24 cellular contexts compared by ENCODE assay signal in genomic region chr12:55683676-55684075, GRCh38. TPM values are rescaled to one million over a fixed set of nuclear protein-coding genes. Genes with fewer than 3 reads are reported as not detected.
DNase-seq lines count a peak whose midpoint lies in the region; ATAC-seq, FAIRE-seq and TF ChIP-seq lines count a peak whose summit lies in the region.
"Had no signal": no experiment of that assay in that cellular context is flagged by ENCODE, and none has a peak within 500 bp of the region (broad histone marks: within the 10 kb centered on the region; RNA-seq: fewer than 3 reads in every experiment).

No MANE protein-coding gene starts in this region.

- H3K27ac ChIP-seq in right cardiac atrium (ENCODE audit: low read length): no peak overlapping the region
- no peak overlapping the region for H3K27ac ChIP-seq in HepG2 (ENCODE audit: extremely low read length, insufficient read depth, low read length)
- no peak overlapping the region for H3K27ac ChIP-seq in sigmoid colon
- H3K27ac ChIP-seq: C4-2B, KMS-11, SK-N-MC had no signal

- H3K9me3 ChIP-seq in right cardiac atrium (ENCODE audit: control insufficient read depth, low read length) (no peaks in the 10 kb centered on the region), HepG2 (ENCODE audit: low read length) (no peaks in the 10 kb centered on the region), sigmoid colon (no peaks in the 10 kb centered on the region)

- POLR2A ChIA-PET in HepG2 (lab: Yijun Ruan, JAX): interaction anchor here (0.7 kb wide), 1 partner anchor 10 kb away, joined by 3 read pairs; no protein-coding TSS in a partner anchor

- no peak for ATAC-seq in right cardiac atrium
- no peak for ATAC-seq in left cardiac atrium
- no peak for ATAC-seq in HepG2
- ATAC-seq: GM23338 had no signal

- no peak for TF ChIP-seq POLR2A in HepG2 (IDR thresholded peaks at IDR 0.05; ENCODE audit: insufficient read depth in 1 of 2, low read depth in 2 of 2, low read length in 2 of 2)
- TF ChIP-seq POLR2A in sigmoid colon (IDR thresholded peaks at IDR 0.05): no peak

- intact Hi-C loops in right cardiac atrium (cut with DNase I): loop anchor here in 2 of 4 donors (5.0 kb wide), 2 partner anchors 34 to 39 kb away; partner anchors contain the start of genes BLOC1S1 (in 1 of the 2) and RDH5 (in 1 of the 2)
- intact Hi-C loops in left cardiac atrium (cut with DNase I): no loop called here
- intact Hi-C loops in HepG2 (cut with micrococcal nuclease; ENCODE audit: unreplicated experiment): no loop called here
- intact Hi-C loops in sigmoid colon (cut with DNase I): no loop called here

- CTCF ChIA-PET in HepG2 (lab: Yijun Ruan, JAX; ENCODE audit: low intra/inter-chr PET ratio, low total read pairs): no interaction called here

- in situ Hi-C loops in HepG2 (cut with HindIII; ENCODE audit: extremely low pct_ligation_motif_present, low pct_unique_long_range_greater_than_20kb): no loop called here

- no peak for DNase-seq in right cardiac atrium
- no peak for DNase-seq in left cardiac atrium
- DNase-seq in HepG2 (ENCODE audit: low spot score): no peak
- peak; percentile 26 for DNase-seq in sigmoid colon
- DNase-seq in NCI-H2227 (lab: John Stamatoyannopoulos, UW; ENCODE audit: unreplicated experiment): no peak
- DNase-seq in NCI-H1092 (lab: John Stamatoyannopoulos, UW): no peak
- no peak for DNase-seq in NCI-H510A (lab: John Stamatoyannopoulos, UW)
- DNase-seq: HCEC 1CT, IMR-90, NCI-H1105 treated with DMSO at 0.1 percent for 48 hours, NCI-H2029 treated with DMSO at 0.1 percent for 48 hours, NCI-H345, NCI-H526, SHP77 treated with DMSO at 0.1 percent for 48 hours had no signal

- H3K27me3 ChIP-seq in right cardiac atrium (ENCODE audit: control insufficient read depth, insufficient read depth) (no peaks in the 10 kb centered on the region), HepG2 (ENCODE audit: control insufficient read depth in 1 of 2, insufficient read depth in 2 of 2, low read length in 2 of 2) (no peaks in the 10 kb centered on the region; a peak in 1 of 5 replicates), sigmoid colon (no peaks in the 10 kb centered on the region)

- 0 out of 2 replicates have a peak overlapping the region, but pooled peaks have one; percentile 1 for H3K4me2 ChIP-seq in HepG2 (ENCODE audit: low read depth, low read length)
- H3K4me2 ChIP-seq: GM23338, KMS-11 had no signal

- TF ChIP-seq RAD21 in HepG2 (CRISPR knock-in tag; IDR thresholded peaks at IDR 0.05): no peak

- H3K79me2 ChIP-seq in HepG2 (ENCODE audit: insufficient read depth, low read length): peaks cover 7% of the 10 kb centered on the region

- H3K4me1 ChIP-seq in right cardiac atrium (ENCODE audit: control insufficient read depth, insufficient read depth, low read length) (peaks cover 2% of the 10 kb centered on the region), HepG2 (ENCODE audit: insufficient read depth, low read length) (peaks cover 22% of the 10 kb centered on the region), sigmoid colon (peaks cover 0 to 15% (median 11%) of the 10 kb centered on the region in 4 donors)

- TF ChIP-seq CTCF in HepG2 (CRISPR knock-in tag; IDR thresholded peaks at IDR 0.05): no peak
- no peak for TF ChIP-seq CTCF in sigmoid colon (IDR thresholded peaks at IDR 0.05)

- no peak for FAIRE-seq in HepG2 (lab: Jason Lieb, UNC)
- FAIRE-seq: A204.1, G401.6 had no signal

- no peak for TF ChIP-seq EP300 in HepG2 (IDR thresholded peaks at IDR 0.05; ENCODE audit: low read depth in 2 of 2, low read length in 2 of 2)
- TF ChIP-seq EP300 in HepG2 (CRISPR knock-in tag; IDR thresholded peaks at IDR 0.05; ENCODE audit: borderline replicate concordance): no peak
- no peak for TF ChIP-seq EP300 in sigmoid colon (IDR thresholded peaks at IDR 0.05)

- H4K20me1 ChIP-seq in HepG2 (ENCODE audit: insufficient read depth, low read length): no peaks in the 10 kb centered on the region

- 89% methylated on average over 7 of the region's 7 CpGs for WGBS in right cardiac atrium
- WGBS in HepG2 (ENCODE audit: low lambda C conversion rate): 93% methylated on average over 6 of the region's 7 CpGs
- 92 to 95% methylated on average over 7 of the region's 7 CpGs for WGBS in sigmoid colon, 2 donors

- no TSS peak for BruUV-seq in HepG2 (replicated peaks; lab: Mats Ljungman, UMichigan)

- H3K36me3 ChIP-seq in HepG2 (replicated peaks in 1 of 2; ENCODE audit: control insufficient read depth in 1 of 2, insufficient read depth in 2 of 2, low read length in 2 of 2) (peaks cover 0 to 3% of the 10 kb centered on the region in 2 experiments; a peak in 1 of 5 replicates), sigmoid colon (peaks cover 10 to 42% (median 16%) of the 10 kb centered on the region in 4 donors)

- peak overlapping the region; percentile 12 for H3K4me3 ChIP-seq in right cardiac atrium (ENCODE audit: low read length)
- no peak overlapping the region for H3K4me3 ChIP-seq in HepG2 (replicated peaks in 1 of 3; ENCODE audit: insufficient read depth in 1 of 3, low read depth in 2 of 3, low read length in 3 of 3)
- H3K4me3 ChIP-seq in sigmoid colon: no peak overlapping the region
- H3K4me3 ChIP-seq: GM23338 had no signal

- H2AFZ ChIP-seq in HepG2 (ENCODE audit: low read length): no peak overlapping the region
- H2AFZ ChIP-seq: GM23338 had no signal

- H3K9ac ChIP-seq in HepG2 (ENCODE audit: insufficient read depth, low read depth, low read length): no peak overlapping the region
- H3K9ac ChIP-seq: KMS-11 had no signal

RNA-seq across cellular contexts. Expression of gene ITGA7, which starts 24.0 kb away (rescaled TPM):
- total RNA-seq in right cardiac atrium (100 to 1,000 TPM; 465 to 674 (median 604) TPM), left cardiac atrium (100 to 1,000 TPM; 395 to 448 TPM), HepG2 (2016; rRNA removed; fragmentation: Illumina TruSeq; extraction: Trizol) (0.24 and 0.75 TPM in 2 replicates), sigmoid colon (100 to 1,000 TPM in 3 of 4 donors, 10 to 100 TPM in 1; 66.6 to 588 (median 204) TPM)
- polyA plus RNA-seq in right cardiac atrium (288 TPM), HepG2 (2011; rRNA removed) (0.65 and 1.8 TPM in 2 replicates), sigmoid colon (10 to 100 TPM in 1 of 3 donors, 1 to 10 TPM in 2; 1.8 to 21.0 (median 3.6) TPM)
- total RNA-seq in HepG2 (2016; cell fraction: cytosol; rRNA removed; fragmentation: Illumina TruSeq; extraction: Trizol; ENCODE audit: low read depth): not detected in 2 replicates
- 0.15 and 0.35 TPM in 2 replicates for total RNA-seq in HepG2 (2016; cell fraction: insoluble cytoplasmic fraction; rRNA removed; fragmentation: Illumina TruSeq; extraction: Trizol)
- total RNA-seq in HepG2 (2016; cell fraction: membrane; rRNA removed; fragmentation: Illumina TruSeq; extraction: Trizol): 0.03 and 0.14 TPM in 2 replicates
- 1.3 and 1.5 TPM in 2 replicates for total RNA-seq in HepG2 (2016; cell fraction: nucleus; rRNA removed; fragmentation: Illumina TruSeq; extraction: Trizol)
- 0.16 and 0.28 TPM in 2 replicates for polyA plus RNA-seq in HepG2 (2011; cell fraction: cytosol; rRNA removed)
- 12.1 and 12.6 TPM in 2 replicates for polyA plus RNA-seq in HepG2 (2011; cell fraction: nucleus; rRNA removed)
- polyA plus RNA-seq in HepG2 (2012): 1.1 and 1.2 TPM in 2 replicates
- not detected in 2 replicates for polyA plus RNA-seq in HepG2 (2016; cell fraction: cytosol; fragmentation: Illumina TruSeq; extraction: Trizol; ENCODE audit: low read depth)
- polyA plus RNA-seq in HepG2 (2016; cell fraction: insoluble cytoplasmic fraction; fragmentation: Illumina TruSeq; extraction: Trizol; ENCODE audit: low read depth): 0.28 TPM in 1 of 2 replicates, not detected in the other
- polyA plus RNA-seq in HepG2 (2016; cell fraction: membrane; fragmentation: Illumina TruSeq; extraction: Trizol; ENCODE audit: low read depth): not detected in 2 replicates
- polyA plus RNA-seq in HepG2 (2016; cell fraction: nucleus; fragmentation: Illumina TruSeq; extraction: Trizol; ENCODE audit: insufficient read depth, low read depth): 1.7 and 2.7 TPM in 2 replicates
- polyA minus RNA-seq in HepG2 (2011; rRNA and poly(A)+ RNA removed; ENCODE audit: low replicate concordance): 1.4 and 1.9 TPM in 2 replicates
- not detected in 2 replicates for polyA minus RNA-seq in HepG2 (2011; cell fraction: cytosol; rRNA and poly(A)+ RNA removed)
- polyA minus RNA-seq in HepG2 (2011; cell fraction: nucleus; rRNA and poly(A)+ RNA removed): 2.2 and 3.1 TPM in 2 replicates

RNA-seq across cellular contexts. Expression of gene BLOC1S1, which starts 32.2 kb away (rescaled TPM):
- total RNA-seq in right cardiac atrium (100 to 1,000 TPM; 134 to 149 (median 139) TPM), left cardiac atrium (100 to 1,000 TPM; 119 to 123 TPM), HepG2 (2016; rRNA removed; fragmentation: Illumina TruSeq; extraction: Trizol) (95.3 and 99.7 TPM in 2 replicates), sigmoid colon (100 to 1,000 TPM; 173 to 356 (median 317) TPM)
- polyA plus RNA-seq in right cardiac atrium (205 TPM), HepG2 (2011; rRNA removed) (50.5 and 55.1 TPM in 2 replicates), sigmoid colon (100 to 1,000 TPM; 329 to 655 (median 634) TPM)
- 118 and 144 TPM in 2 replicates for total RNA-seq in HepG2 (2016; cell fraction: cytosol; rRNA removed; fragmentation: Illumina TruSeq; extraction: Trizol; ENCODE audit: low read depth)
- total RNA-seq in HepG2 (2016; cell fraction: insoluble cytoplasmic fraction; rRNA removed; fragmentation: Illumina TruSeq; extraction: Trizol): 97.9 and 110 TPM in 2 replicates
- 102 and 108 TPM in 2 replicates for total RNA-seq in HepG2 (2016; cell fraction: membrane; rRNA removed; fragmentation: Illumina TruSeq; extraction: Trizol)
- 34.2 and 48.7 TPM in 2 replicates for total RNA-seq in HepG2 (2016; cell fraction: nucleus; rRNA removed; fragmentation: Illumina TruSeq; extraction: Trizol)
- polyA plus RNA-seq in HepG2 (2011; cell fraction: cytosol; rRNA removed): 74.9 and 112 TPM in 2 replicates
- 22.5 and 27.2 TPM in 2 replicates for polyA plus RNA-seq in HepG2 (2011; cell fraction: nucleus; rRNA removed)
- polyA plus RNA-seq in HepG2 (2012): 34.8 and 38.2 TPM in 2 replicates
- polyA plus RNA-seq in HepG2 (2016; cell fraction: cytosol; fragmentation: Illumina TruSeq; extraction: Trizol; ENCODE audit: low read depth): 149 and 162 TPM in 2 replicates
- polyA plus RNA-seq in HepG2 (2016; cell fraction: insoluble cytoplasmic fraction; fragmentation: Illumina TruSeq; extraction: Trizol; ENCODE audit: low read depth): 107 and 112 TPM in 2 replicates
- 91.5 and 100 TPM in 2 replicates for polyA plus RNA-seq in HepG2 (2016; cell fraction: membrane; fragmentation: Illumina TruSeq; extraction: Trizol; ENCODE audit: low read depth)
- polyA plus RNA-seq in HepG2 (2016; cell fraction: nucleus; fragmentation: Illumina TruSeq; extraction: Trizol; ENCODE audit: insufficient read depth, low read depth): 64.2 and 67.2 TPM in 2 replicates
- polyA minus RNA-seq in HepG2 (2011; rRNA and poly(A)+ RNA removed; ENCODE audit: low replicate concordance): 21.9 and 89.7 TPM in 2 replicates
- 6.7 and 11.0 TPM in 2 replicates for polyA minus RNA-seq in HepG2 (2011; cell fraction: cytosol; rRNA and poly(A)+ RNA removed)
- polyA minus RNA-seq in HepG2 (2011; cell fraction: nucleus; rRNA and poly(A)+ RNA removed): 7.8 and 8.2 TPM in 2 replicates

RNA-seq across cellular contexts. Expression of gene RDH5, which starts 36.5 kb away (rescaled TPM):
- 10 to 100 TPM; 15.9 to 27.7 (median 23.3) TPM for total RNA-seq in right cardiac atrium
- polyA plus RNA-seq in right cardiac atrium: 24.1 TPM
- 10 to 100 TPM; 29.5 to 38.1 TPM for total RNA-seq in left cardiac atrium
- 1.0 and 2.6 TPM in 2 replicates for total RNA-seq in HepG2 (2016; rRNA removed; fragmentation: Illumina TruSeq; extraction: Trizol)
- 1.2 and 1.5 TPM in 2 replicates for total RNA-seq in HepG2 (2016; cell fraction: cytosol; rRNA removed; fragmentation: Illumina TruSeq; extraction: Trizol; ENCODE audit: low read depth)
- total RNA-seq in HepG2 (2016; cell fraction: insoluble cytoplasmic fraction; rRNA removed; fragmentation: Illumina TruSeq; extraction: Trizol): 1.2 and 2.6 TPM in 2 replicates
- 1.3 and 1.5 TPM in 2 replicates for total RNA-seq in HepG2 (2016; cell fraction: membrane; rRNA removed; fragmentation: Illumina TruSeq; extraction: Trizol)
- total RNA-seq in HepG2 (2016; cell fraction: nucleus; rRNA removed; fragmentation: Illumina TruSeq; extraction: Trizol): 4.5 and 6.2 TPM in 2 replicates
- polyA plus RNA-seq in HepG2 (2011; rRNA removed): 5.7 TPM in 2 replicates
- polyA plus RNA-seq in HepG2 (2011; cell fraction: cytosol; rRNA removed): 2.4 and 3.4 TPM in 2 replicates
- polyA plus RNA-seq in HepG2 (2011; cell fraction: nucleus; rRNA removed): 17.8 and 19.4 TPM in 2 replicates
- 3.3 and 4.2 TPM in 2 replicates for polyA plus RNA-seq in HepG2 (2012)
- 0.41 and 0.84 TPM in 2 replicates for polyA plus RNA-seq in HepG2 (2016; cell fraction: cytosol; fragmentation: Illumina TruSeq; extraction: Trizol; ENCODE audit: low read depth)
- 0.71 and 0.91 TPM in 2 replicates for polyA plus RNA-seq in HepG2 (2016; cell fraction: insoluble cytoplasmic fraction; fragmentation: Illumina TruSeq; extraction: Trizol; ENCODE audit: low read depth)
- polyA plus RNA-seq in HepG2 (2016; cell fraction: membrane; fragmentation: Illumina TruSeq; extraction: Trizol; ENCODE audit: low read depth): 1.0 and 1.1 TPM in 2 replicates
- 9.3 and 11.2 TPM in 2 replicates for polyA plus RNA-seq in HepG2 (2016; cell fraction: nucleus; fragmentation: Illumina TruSeq; extraction: Trizol; ENCODE audit: insufficient read depth, low read depth)
- polyA minus RNA-seq in HepG2 (2011; rRNA and poly(A)+ RNA removed; ENCODE audit: low replicate concordance): 4.1 and 8.8 TPM in 2 replicates
- 0.53 and 0.79 TPM in 2 replicates for polyA minus RNA-seq in HepG2 (2011; cell fraction: cytosol; rRNA and poly(A)+ RNA removed)
- 11.6 and 16.1 TPM in 2 replicates for polyA minus RNA-seq in HepG2 (2011; cell fraction: nucleus; rRNA and poly(A)+ RNA removed)
- 10 to 100 TPM; 11.2 to 37.5 (median 32.1) TPM for total RNA-seq in sigmoid colon
- 10 to 100 TPM in 2 of 3 donors, 1 to 10 TPM in 1; 8.4 to 34.4 (median 27.1) TPM for polyA plus RNA-seq in sigmoid colon

RNA-seq across cellular contexts. Expression of gene CD63, which starts 45.1 kb away (rescaled TPM):
- 1,000 to 10,000 TPM; 1,076 to 1,430 (median 1,264) TPM for total RNA-seq in right cardiac atrium
- 1,376 TPM for polyA plus RNA-seq in right cardiac atrium
- 1,000 to 10,000 TPM; 1,288 to 1,875 TPM for total RNA-seq in left cardiac atrium
- total RNA-seq in HepG2 (2016; rRNA removed; fragmentation: Illumina TruSeq; extraction: Trizol): 134 and 277 TPM in 2 replicates
- 129 and 132 TPM in 2 replicates for total RNA-seq in HepG2 (2016; cell fraction: cytosol; rRNA removed; fragmentation: Illumina TruSeq; extraction: Trizol; ENCODE audit: low read depth)
- 128 and 284 TPM in 2 replicates for total RNA-seq in HepG2 (2016; cell fraction: insoluble cytoplasmic fraction; rRNA removed; fragmentation: Illumina TruSeq; extraction: Trizol)
- total RNA-seq in HepG2 (2016; cell fraction: membrane; rRNA removed; fragmentation: Illumina TruSeq; extraction: Trizol): 138 and 152 TPM in 2 replicates
- total RNA-seq in HepG2 (2016; cell fraction: nucleus; rRNA removed; fragmentation: Illumina TruSeq; extraction: Trizol): 203 and 224 TPM in 2 replicates
- polyA plus RNA-seq in HepG2 (2011; rRNA removed): 211 and 234 TPM in 2 replicates
- polyA plus RNA-seq in HepG2 (2011; cell fraction: cytosol; rRNA removed): 424 and 444 TPM in 2 replicates
- 140 and 196 TPM in 2 replicates for polyA plus RNA-seq in HepG2 (2011; cell fraction: nucleus; rRNA removed)
- polyA plus RNA-seq in HepG2 (2012): 226 and 283 TPM in 2 replicates
- 186 and 213 TPM in 2 replicates for polyA plus RNA-seq in HepG2 (2016; cell fraction: cytosol; fragmentation: Illumina TruSeq; extraction: Trizol; ENCODE audit: low read depth)
- polyA plus RNA-seq in HepG2 (2016; cell fraction: insoluble cytoplasmic fraction; fragmentation: Illumina TruSeq; extraction: Trizol; ENCODE audit: low read depth): 153 and 161 TPM in 2 replicates
- 149 and 167 TPM in 2 replicates for polyA plus RNA-seq in HepG2 (2016; cell fraction: membrane; fragmentation: Illumina TruSeq; extraction: Trizol; ENCODE audit: low read depth)
- 381 and 422 TPM in 2 replicates for polyA plus RNA-seq in HepG2 (2016; cell fraction: nucleus; fragmentation: Illumina TruSeq; extraction: Trizol; ENCODE audit: insufficient read depth, low read depth)
- 159 and 211 TPM in 2 replicates for polyA minus RNA-seq in HepG2 (2011; rRNA and poly(A)+ RNA removed; ENCODE audit: low replicate concordance)
- 94.7 and 99.2 TPM in 2 replicates for polyA minus RNA-seq in HepG2 (2011; cell fraction: cytosol; rRNA and poly(A)+ RNA removed)
- polyA minus RNA-seq in HepG2 (2011; cell fraction: nucleus; rRNA and poly(A)+ RNA removed): 47.0 and 55.9 TPM in 2 replicates
- 100 to 1,000 TPM; 670 to 933 (median 849) TPM for total RNA-seq in sigmoid colon
- 1,000 to 10,000 TPM in 1 of 3 donors, 100 to 1,000 TPM in 2; 450 to 1,058 (median 486) TPM for polyA plus RNA-seq in sigmoid colon

RNA-seq across cellular contexts. Expression of gene OR10P1, which starts 47.0 kb away (rescaled TPM):
- 1 to 10 TPM; 1.3 to 2.9 (median 1.4) TPM for total RNA-seq in right cardiac atrium
- 1.6 TPM for polyA plus RNA-seq in right cardiac atrium
- total RNA-seq in left cardiac atrium: under 1 TPM; 0.68 TPM
- not detected in 2 replicates for total RNA-seq in HepG2 (2016; rRNA removed; fragmentation: Illumina TruSeq; extraction: Trizol)
- not detected in 2 replicates for total RNA-seq in HepG2 (2016; cell fraction: cytosol; rRNA removed; fragmentation: Illumina TruSeq; extraction: Trizol; ENCODE audit: low read depth)
- total RNA-seq in HepG2 (2016; cell fraction: insoluble cytoplasmic fraction; rRNA removed; fragmentation: Illumina TruSeq; extraction: Trizol): not detected in 2 replicates
- total RNA-seq in HepG2 (2016; cell fraction: membrane; rRNA removed; fragmentation: Illumina TruSeq; extraction: Trizol): not detected in 2 replicates
- total RNA-seq in HepG2 (2016; cell fraction: nucleus; rRNA removed; fragmentation: Illumina TruSeq; extraction: Trizol): not detected in 2 replicates
- not detected in 2 replicates for polyA plus RNA-seq in HepG2 (2011; rRNA removed)
- not detected in 2 replicates for polyA plus RNA-seq in HepG2 (2011; cell fraction: cytosol; rRNA removed)
- not detected in 2 replicates for polyA plus RNA-seq in HepG2 (2011; cell fraction: nucleus; rRNA removed)
- polyA plus RNA-seq in HepG2 (2012): not detected in 2 replicates
- polyA plus RNA-seq in HepG2 (2016; cell fraction: cytosol; fragmentation: Illumina TruSeq; extraction: Trizol; ENCODE audit: low read depth): not detected in 2 replicates
- polyA plus RNA-seq in HepG2 (2016; cell fraction: insoluble cytoplasmic fraction; fragmentation: Illumina TruSeq; extraction: Trizol; ENCODE audit: low read depth): not detected in 2 replicates
- not detected in 2 replicates for polyA plus RNA-seq in HepG2 (2016; cell fraction: membrane; fragmentation: Illumina TruSeq; extraction: Trizol; ENCODE audit: low read depth)
- not detected in 2 replicates for polyA plus RNA-seq in HepG2 (2016; cell fraction: nucleus; fragmentation: Illumina TruSeq; extraction: Trizol; ENCODE audit: insufficient read depth, low read depth)
- polyA minus RNA-seq in HepG2 (2011; rRNA and poly(A)+ RNA removed; ENCODE audit: low replicate concordance): not detected in 2 replicates
- not detected in 2 replicates for polyA minus RNA-seq in HepG2 (2011; cell fraction: cytosol; rRNA and poly(A)+ RNA removed)
- polyA minus RNA-seq in HepG2 (2011; cell fraction: nucleus; rRNA and poly(A)+ RNA removed): not detected in 2 replicates
- total RNA-seq in sigmoid colon: not detected
- not detected for polyA plus RNA-seq in sigmoid colon
- total RNA-seq: CD8-positive, alpha-beta memory T cell; Daoy; GM23338; HT1080; IMR-90; RPMI7951 had no signal
- polyA plus RNA-seq: CD8-positive, alpha-beta memory T cell; GM23338; IMR-90 had no signal

Comparison
In these comparisons a context has a peak if more than half of its experiments do, and no peak if none do; other contexts are left out.
1. RNA of gene ITGA7, which starts 24.0 kb away (total RNA-seq): 465 to 674 TPM in right cardiac atrium, 395 to 448 TPM in left cardiac atrium and 66.6 to 588 TPM in sigmoid colon; 0.03 to 1.5 TPM in HepG2; every median in the first group is over 10 times any median in the second.